Comparison of ENCODE assay signal across 23 cellular contexts in the genomic region with DNA sequence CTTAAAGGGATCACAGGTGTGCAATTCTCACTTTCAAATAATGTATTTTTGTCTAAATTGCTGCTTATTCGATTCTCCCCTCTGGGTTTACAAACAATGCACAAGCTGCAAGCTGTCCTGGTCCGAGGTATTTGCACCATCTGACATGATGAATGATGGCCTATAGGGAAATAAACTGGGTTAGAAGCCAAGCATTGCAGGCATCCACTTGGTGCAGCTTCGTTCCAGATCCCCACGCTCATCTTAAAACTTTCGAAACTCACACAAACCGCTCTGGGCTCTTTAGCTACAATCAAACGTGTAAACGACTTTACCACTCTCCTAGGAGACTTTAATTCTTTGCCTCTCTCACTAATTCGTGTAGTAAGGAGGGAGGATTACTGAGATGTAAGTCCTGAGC.
"Had no signal": no experiment of that assay in that cellular context is flagged by ENCODE, and none has a peak within 500 bp of the region (broad histone marks: within the 10 kb centered on the region; RNA-seq: fewer than 3 reads in every experiment).

No MANE protein-coding gene starts in this region.

- H3K36me3 ChIP-seq: ascending aorta, breast epithelium, left ventricle myocardium inferior, right lobe of liver, transverse colon, vagina had no signal

- H3K4me1 ChIP-seq: ascending aorta, breast epithelium, parathyroid adenoma, transverse colon, vagina had no signal

- H3K27me3 ChIP-seq: ascending aorta, right lobe of liver, transverse colon, vagina had no signal

- H3K27ac Mint-ChIP-seq: endodermal cell; stimulated activated naive CD8-positive, alpha-beta T cell treated with anti-CD3 and anti-CD28 coated beads, Interleukin-15, amount 100 ng/mL, for 72 hours; WTC11 had no signal

- H3K27ac ChIP-seq: ascending aorta, breast epithelium, parathyroid adenoma, right lobe of liver, skin epidermis, transverse colon, vagina had no signal

- H3K4me3 ChIP-seq: ascending aorta, breast epithelium, left ventricle myocardium inferior, right lobe of liver, skin epidermis, transverse colon, vagina had no signal

- H3K27me3 Mint-ChIP-seq: stimulated activated naive CD8-positive, alpha-beta T cell treated with anti-CD3 and anti-CD28 coated beads, Interleukin-15, amount 100 ng/mL, for 72 hours had no signal

- H3K9ac ChIP-seq: parathyroid adenoma had no signal

- DNase-seq: activated gamma-delta T cell treated with Interleukin-2 at 50 U/mL for 16 hours; activated T-cell treated with anti-CD3 and anti-CD28 coated beads, Interleukin-2, amount 50 U/mL, for 1 hour; cerebellar nuclear complex; cortex of kidney; endodermal cell; foreskin fibroblast; left ventricle myocardium inferior; midbrain; natural killer cell; nucleus accumbens; right lobe of liver; stimulated activated CD4-positive, alpha-beta T cell treated with anti-CD3 and anti-CD28 coated beads, Interleukin-1b, Interleukin-23, amount 100 ng/mL, for 48 hours; stimulated activated naive CD8-positive, alpha-beta T cell treated with anti-CD3 and anti-CD28 coated beads, Interleukin-15, amount 100 ng/mL, for 72 hours; T-helper 1 cell; transverse colon had no signal

- ATAC-seq: activated naive CD4-positive, alpha-beta T cell treated with anti-CD3 and anti-CD28 coated beads, Interleukin-2, amount 50 U/mL, for 72 hours; natural killer cell; right lobe of liver; stimulated activated effector memory CD8-positive, alpha-beta T cell treated with anti-CD3 and anti-CD28 coated beads, Interleukin-12 subunit alpha, Interleukin-12 subunit beta, amount 100 ng/mL, for 72 hours; stimulated activated naive CD8-positive, alpha-beta T cell treated with anti-CD3 and anti-CD28 coated beads, Interleukin-15, amount 100 ng/mL, for 72 hours; WTC11 had no signal

- H3K4me3 Mint-ChIP-seq: endodermal cell; natural killer cell; stimulated activated effector memory CD8-positive, alpha-beta T cell treated with anti-CD3 and anti-CD28 coated beads, Interleukin-12 subunit alpha, Interleukin-12 subunit beta, amount 100 ng/mL, for 72 hours; stimulated activated naive CD8-positive, alpha-beta T cell treated with anti-CD3 and anti-CD28 coated beads, Interleukin-15, amount 100 ng/mL, for 72 hours; WTC11 had no signal

- H3K36me3 Mint-ChIP-seq: activated naive CD4-positive, alpha-beta T cell treated with anti-CD3 and anti-CD28 coated beads, Interleukin-2, amount 50 U/mL, for 72 hours; natural killer cell; stimulated activated effector memory CD8-positive, alpha-beta T cell treated with anti-CD3 and anti-CD28 coated beads, Interleukin-12 subunit alpha, Interleukin-12 subunit beta, amount 100 ng/mL, for 72 hours; WTC11 had no signal

- H3K9me3 Mint-ChIP-seq: activated naive CD4-positive, alpha-beta T cell treated with anti-CD3 and anti-CD28 coated beads, Interleukin-2, amount 50 U/mL, for 72 hours; natural killer cell; stimulated activated effector memory CD8-positive, alpha-beta T cell treated with anti-CD3 and anti-CD28 coated beads, Interleukin-12 subunit alpha, Interleukin-12 subunit beta, amount 100 ng/mL, for 72 hours; stimulated activated naive CD8-positive, alpha-beta T cell treated with anti-CD3 and anti-CD28 coated beads, Interleukin-15, amount 100 ng/mL, for 72 hours; WTC11 had no signal

- H3K9me3 ChIP-seq: ascending aorta, breast epithelium, left ventricle myocardium inferior, right lobe of liver, transverse colon, vagina had no signal
